In genomic region chr1:94865369-94865768, GRCh38 we compare ENCODE assay signal across 11 cellular contexts. TPM values are rescaled to one million over a fixed set of nuclear protein-coding genes. Genes with fewer than 3 reads are reported as not detected.
DNase-seq lines count a peak whose midpoint lies in the region; TF ChIP-seq lines count a peak whose summit lies in the region.
"Had no signal": no experiment of that assay in that cellular context is flagged by ENCODE, and none has a peak within 500 bp of the region (broad histone marks: within the 10 kb centered on the region; RNA-seq: fewer than 3 reads in every experiment).

No MANE protein-coding gene starts in this region.

- H3K9me3 ChIP-seq in AG04450 (ENCODE audit: control insufficient read depth, insufficient read depth, low read length), result no peaks in the 10 kb centered on the region
- no peaks in the 10 kb centered on the region for H3K9me3 ChIP-seq in adipocyte (ENCODE audit: control insufficient read depth, low read length)
- no peaks in the 10 kb centered on the region for H3K9me3 ChIP-seq in osteoblast (ENCODE audit: low read depth, low read length)

- H3K79me2 ChIP-seq in osteoblast (ENCODE audit: insufficient read depth, low read length), result no peaks in the 10 kb centered on the region

- no peak overlapping the region for H3K4me3 ChIP-seq in AG04450 (ENCODE audit: low read depth, low read length)
- peak overlapping the region; percentile 66 for H3K4me3 ChIP-seq in adipocyte (ENCODE audit: low read length)
- H3K4me3 ChIP-seq in osteoblast (ENCODE audit: insufficient read depth, low read length), result no peak overlapping the region

- no peak overlapping the region for H2AFZ ChIP-seq in osteoblast (ENCODE audit: low read length)

- POLR2A ChIA-PET in AG04450 (lab: Yijun Ruan, JAX), result interaction anchor here (0.9 to 3.7 kb wide), 2 partner anchors 11 to 23 kb away, joined by 3 to 18 read pairs; no protein-coding TSS in a partner anchor

- intact Hi-C loops in posterior cingulate gyrus (cut with DNase I), result no loop called here

- peak overlapping the region; percentile 86 for H3K9ac ChIP-seq in adipocyte (ENCODE audit: low read length)

- DNase-seq in AG04450 (ENCODE audit: low read depth, low spot score) (no peak), adipocyte (ENCODE audit: low read depth) (peak; percentile 68), foreskin melanocyte (peak; percentile 87), osteoblast (ENCODE audit: insufficient read length, low spot score, missing footprints) (no peak), posterior cingulate gyrus (no peak), T-helper 9 cell (no peak), AML-193 (lab: John Stamatoyannopoulos, UW) (no peak)
- DNase-seq in stimulated activated CD4-positive, alpha-beta T cell treated with anti-CD3 and anti-CD28 coated beads, Interleukin-1b, Interleukin-23, amount 100 ng/mL, for 48 hours, result no peak
- DNase-seq: activated naive CD8-positive, alpha-beta T cell treated with anti-CD3 and anti-CD28 coated beads, Interleukin-2, amount 50 U/mL, for 24 hours; NCI-H2081; T1000 had no signal

- H3K27me3 ChIP-seq in AG04450 (ENCODE audit: control insufficient read depth, insufficient read depth, low read length), result no peaks in the 10 kb centered on the region
- H3K27me3 ChIP-seq in adipocyte (replicated peaks; ENCODE audit: control insufficient read depth, insufficient read depth, low read length), result no peaks in the 10 kb centered on the region
- no peaks in the 10 kb centered on the region for H3K27me3 ChIP-seq in osteoblast (ENCODE audit: insufficient read depth, low read length)

- TF ChIP-seq CTCF in AG04450 (IDR thresholded peaks at IDR 0.05; ENCODE audit: low read depth, low read length) (no peak), osteoblast (IDR thresholded peaks at IDR 0.05; ENCODE audit: extremely low read depth, low read depth, low read length) (no peak)

- H3K4me1 ChIP-seq in adipocyte (ENCODE audit: control insufficient read depth, insufficient read depth, low read length) (peaks cover 46% of the 10 kb centered on the region), osteoblast (ENCODE audit: insufficient read depth, low read length) (peaks cover 49% of the 10 kb centered on the region)

- H3K4me2 ChIP-seq in osteoblast (ENCODE audit: insufficient read depth, low read length), result peak overlapping the region; percentile 83

- H4K20me1 ChIP-seq in osteoblast (ENCODE audit: insufficient read depth, low read length), result no peaks in the 10 kb centered on the region

- CTCF ChIA-PET in AG04450 (lab: Charles Lee), result interaction anchor here (1.6 to 5.5 kb wide), 3 partner anchors 11 to 178 kb away, joined by 9 to 45 read pairs (median 13); no protein-coding TSS in a partner anchor

- H3K36me3 ChIP-seq in adipocyte (ENCODE audit: control insufficient read depth, insufficient read depth, low read length, severe bottlenecking), result no peaks in the 10 kb centered on the region
- H3K36me3 ChIP-seq in osteoblast (ENCODE audit: insufficient read depth, low read length), result no peaks in the 10 kb centered on the region

- H3K27ac ChIP-seq in AG04450 (ENCODE audit: low read depth, low read length), result peak overlapping the region; percentile 59
- peak overlapping the region; percentile 97 for H3K27ac ChIP-seq in osteoblast (ENCODE audit: low read depth, low read length)

RNA-seq across cellular contexts. Expression of gene SLC44A3, which starts 45.2 kb away (rescaled TPM):
- polyA plus RNA-seq in AG04450 (2011; rRNA removed), result 3.2 and 3.4 TPM in 2 replicates
- 2.6 and 3.3 TPM in 2 replicates for polyA minus RNA-seq in AG04450 (2011; rRNA and poly(A)+ RNA removed)
- total RNA-seq in osteoblast, result 2.9 and 7.1 TPM in 2 replicates

Comparison
In these comparisons a context has a peak if more than half of its experiments do, and no peak if none do; other contexts are left out.
1. DNase-seq: peak in adipocyte (single experiment) and foreskin melanocyte (single experiment); none in AG04450 (single experiment), osteoblast (single experiment), posterior cingulate gyrus (0 of 10), T-helper 9 cell (single experiment), stimulated activated CD4-positive, alpha-beta T cell treated with anti-CD3 and anti-CD28 coated beads, Interleukin-1b, Interleukin-23, amount 100 ng/mL, for 48 hours (single experiment) and AML-193 (0 of 2).